Comparison of ENCODE assay signal across 2 cellular contexts in the genomic region with DNA sequence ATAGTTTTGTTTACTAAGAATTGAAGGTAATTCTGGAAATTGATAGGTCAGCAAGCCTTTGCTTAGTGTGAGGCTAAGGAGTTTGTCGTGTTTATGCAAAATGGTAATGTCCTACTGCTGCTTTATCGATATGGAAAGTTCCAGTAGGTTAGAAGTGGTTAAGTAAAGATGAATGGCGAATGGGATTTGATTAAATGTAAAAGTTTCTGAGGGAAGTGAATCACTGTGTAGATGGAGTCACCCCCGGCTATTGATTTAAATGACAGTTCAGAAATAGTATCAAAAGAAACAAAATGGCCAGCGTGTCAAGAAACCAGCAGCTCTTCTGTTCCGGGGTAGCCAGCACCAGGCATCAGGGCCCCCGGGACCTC.
TF ChIP-seq lines count a peak whose summit lies in the region.

No MANE protein-coding gene starts in this region.

TF ChIP-seq in IMR-90, 13 proteins besides CTCF, POLR2A, EP300 and RAD21:
- TF ChIP-seq SMC3 (IDR thresholded peaks at IDR 0.05; ENCODE audit: low read depth, low read length) (no peak), MXI1 (IDR thresholded peaks at IDR 0.05; ENCODE audit: borderline replicate concordance, low read depth, low read length) (no peak), MAFK (IDR thresholded peaks at IDR 0.05; ENCODE audit: low read depth, low read length) (no peak), NFE2L2 (IDR thresholded peaks at IDR 0.05; ENCODE audit: low read depth, low read length) (no peak), BHLHE40 (IDR thresholded peaks at IDR 0.05; ENCODE audit: low read depth, low read length) (no peak), RCOR1 (IDR thresholded peaks at IDR 0.05; ENCODE audit: insufficient replicate concordance, low read length) (no peak), MAZ (IDR thresholded peaks at IDR 0.05; ENCODE audit: borderline replicate concordance, low read depth, low read length) (no peak), CHD1 (IDR thresholded peaks at IDR 0.05; ENCODE audit: low read depth, low read length) (no peak), FOS (IDR thresholded peaks at IDR 0.05; ENCODE audit: low read depth, low read length) (no peak), CEBPB (IDR thresholded peaks at IDR 0.05; ENCODE audit: low read depth, low read length) (no peak), RFX5 (IDR thresholded peaks at IDR 0.05; ENCODE audit: low read depth, low read length) (no peak)
- TF ChIP-seq, protein P1, sequence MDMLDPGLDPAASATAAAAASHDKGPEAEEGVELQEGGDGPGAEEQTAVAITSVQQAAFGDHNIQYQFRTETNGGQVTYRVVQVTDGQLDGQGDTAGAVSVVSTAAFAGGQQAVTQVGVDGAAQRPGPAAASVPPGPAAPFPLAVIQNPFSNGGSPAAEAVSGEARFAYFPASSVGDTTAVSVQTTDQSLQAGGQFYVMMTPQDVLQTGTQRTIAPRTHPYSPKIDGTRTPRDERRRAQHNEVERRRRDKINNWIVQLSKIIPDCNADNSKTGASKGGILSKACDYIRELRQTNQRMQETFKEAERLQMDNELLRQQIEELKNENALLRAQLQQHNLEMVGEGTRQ (IDR thresholded peaks at IDR 0.05; ENCODE audit: low read depth, low read length) = no peak
- TF ChIP-seq, protein P2, sequence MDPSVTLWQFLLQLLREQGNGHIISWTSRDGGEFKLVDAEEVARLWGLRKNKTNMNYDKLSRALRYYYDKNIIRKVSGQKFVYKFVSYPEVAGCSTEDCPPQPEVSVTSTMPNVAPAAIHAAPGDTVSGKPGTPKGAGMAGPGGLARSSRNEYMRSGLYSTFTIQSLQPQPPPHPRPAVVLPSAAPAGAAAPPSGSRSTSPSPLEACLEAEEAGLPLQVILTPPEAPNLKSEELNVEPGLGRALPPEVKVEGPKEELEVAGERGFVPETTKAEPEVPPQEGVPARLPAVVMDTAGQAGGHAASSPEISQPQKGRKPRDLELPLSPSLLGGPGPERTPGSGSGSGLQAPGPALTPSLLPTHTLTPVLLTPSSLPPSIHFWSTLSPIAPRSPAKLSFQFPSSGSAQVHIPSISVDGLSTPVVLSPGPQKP (IDR thresholded peaks at IDR 0.05; ENCODE audit: borderline replicate concordance, low read depth, low read length) = no peak

TF ChIP-seq in SK-N-SH treated with all-trans-retinoic acid at 6 μM for 48 hours, 23 proteins besides CTCF, POLR2A, EP300 and RAD21:
- TF ChIP-seq ZC3H10 (CRISPR knock-in tag; IDR thresholded peaks at IDR 0.05) (no peak), ZNF565 (CRISPR knock-in tag; conservative IDR thresholded peaks at IDR 0.05; ENCODE audit: low read depth) (no peak), BACH2 (CRISPR knock-in tag; IDR thresholded peaks at IDR 0.05; ENCODE audit: borderline replicate concordance) (no peak), RARB (CRISPR knock-in tag; IDR thresholded peaks at IDR 0.05) (no peak), ISL1 (CRISPR knock-in tag; IDR thresholded peaks at IDR 0.05) (no peak), ZFP3 (CRISPR knock-in tag; IDR thresholded peaks at IDR 0.05) (no peak), SNAI2 (CRISPR knock-in tag; IDR thresholded peaks at IDR 0.05) (no peak), CSDC2 (CRISPR knock-in tag; IDR thresholded peaks at IDR 0.05) (no peak), ZNF8 (CRISPR knock-in tag; IDR thresholded peaks at IDR 0.05) (no peak), OSR1 (CRISPR knock-in tag; IDR thresholded peaks at IDR 0.05) (no peak), ESRRG (CRISPR knock-in tag; IDR thresholded peaks at IDR 0.05) (no peak), TCF4 (CRISPR knock-in tag; IDR thresholded peaks at IDR 0.05; ENCODE audit: borderline replicate concordance) (no peak), ARNTL (CRISPR knock-in tag; IDR thresholded peaks at IDR 0.05; ENCODE audit: borderline replicate concordance, low read depth) (no peak), PPARA (CRISPR knock-in tag; IDR thresholded peaks at IDR 0.05; ENCODE audit: borderline replicate concordance) (no peak)
- TF ChIP-seq, protein P3, sequence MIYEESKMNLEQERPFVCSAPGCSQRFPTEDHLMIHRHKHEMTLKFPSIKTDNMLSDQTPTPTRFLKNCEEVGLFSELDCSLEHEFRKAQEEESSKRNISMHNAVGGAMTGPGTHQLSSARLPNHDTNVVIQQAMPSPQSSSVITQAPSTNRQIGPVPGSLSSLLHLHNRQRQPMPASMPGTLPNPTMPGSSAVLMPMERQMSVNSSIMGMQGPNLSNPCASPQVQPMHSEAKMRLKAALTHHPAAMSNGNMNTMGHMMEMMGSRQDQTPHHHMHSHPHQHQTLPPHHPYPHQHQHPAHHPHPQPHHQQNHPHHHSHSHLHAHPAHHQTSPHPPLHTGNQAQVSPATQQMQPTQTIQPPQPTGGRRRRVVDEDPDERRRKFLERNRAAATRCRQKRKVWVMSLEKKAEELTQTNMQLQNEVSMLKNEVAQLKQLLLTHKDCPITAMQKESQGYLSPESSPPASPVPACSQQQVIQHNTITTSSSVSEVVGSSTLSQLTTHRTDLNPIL (CRISPR knock-in tag; IDR thresholded peaks at IDR 0.05; ENCODE audit: low read depth) = no peak
- TF ChIP-seq, protein P4, sequence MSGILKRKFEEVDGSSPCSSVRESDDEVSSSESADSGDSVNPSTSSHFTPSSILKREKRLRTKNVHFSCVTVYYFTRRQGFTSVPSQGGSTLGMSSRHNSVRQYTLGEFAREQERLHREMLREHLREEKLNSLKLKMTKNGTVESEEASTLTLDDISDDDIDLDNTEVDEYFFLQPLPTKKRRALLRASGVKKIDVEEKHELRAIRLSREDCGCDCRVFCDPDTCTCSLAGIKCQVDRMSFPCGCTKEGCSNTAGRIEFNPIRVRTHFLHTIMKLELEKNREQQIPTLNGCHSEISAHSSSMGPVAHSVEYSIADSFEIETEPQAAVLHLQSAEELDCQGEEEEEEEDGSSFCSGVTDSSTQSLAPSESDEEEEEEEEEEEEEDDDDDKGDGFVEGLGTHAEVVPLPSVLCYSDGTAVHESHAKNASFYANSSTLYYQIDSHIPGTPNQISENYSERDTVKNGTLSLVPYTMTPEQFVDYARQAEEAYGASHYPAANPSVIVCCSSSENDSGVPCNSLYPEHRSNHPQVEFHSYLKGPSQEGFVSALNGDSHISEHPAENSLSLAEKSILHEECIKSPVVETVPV (CRISPR knock-in tag; IDR thresholded peaks at IDR 0.05) = no peak
- TF ChIP-seq, protein P5, sequence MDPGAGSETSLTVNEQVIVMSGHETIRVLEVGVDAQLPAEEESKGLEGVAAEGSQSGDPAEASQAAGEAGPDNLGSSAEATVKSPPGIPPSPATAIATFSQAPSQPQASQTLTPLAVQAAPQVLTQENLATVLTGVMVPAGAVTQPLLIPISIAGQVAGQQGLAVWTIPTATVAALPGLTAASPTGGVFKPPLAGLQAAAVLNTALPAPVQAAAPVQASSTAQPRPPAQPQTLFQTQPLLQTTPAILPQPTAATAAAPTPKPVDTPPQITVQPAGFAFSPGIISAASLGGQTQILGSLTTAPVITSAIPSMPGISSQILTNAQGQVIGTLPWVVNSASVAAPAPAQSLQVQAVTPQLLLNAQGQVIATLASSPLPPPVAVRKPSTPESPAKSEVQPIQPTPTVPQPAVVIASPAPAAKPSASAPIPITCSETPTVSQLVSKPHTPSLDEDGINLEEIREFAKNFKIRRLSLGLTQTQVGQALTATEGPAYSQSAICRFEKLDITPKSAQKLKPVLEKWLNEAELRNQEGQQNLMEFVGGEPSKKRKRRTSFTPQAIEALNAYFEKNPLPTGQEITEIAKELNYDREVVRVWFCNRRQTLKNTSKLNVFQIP (CRISPR knock-in tag; IDR thresholded peaks at IDR 0.05; ENCODE audit: borderline replicate concordance, low read depth) = no peak
